ENCODE assay signal across 9 cellular contexts in the genomic region with DNA sequence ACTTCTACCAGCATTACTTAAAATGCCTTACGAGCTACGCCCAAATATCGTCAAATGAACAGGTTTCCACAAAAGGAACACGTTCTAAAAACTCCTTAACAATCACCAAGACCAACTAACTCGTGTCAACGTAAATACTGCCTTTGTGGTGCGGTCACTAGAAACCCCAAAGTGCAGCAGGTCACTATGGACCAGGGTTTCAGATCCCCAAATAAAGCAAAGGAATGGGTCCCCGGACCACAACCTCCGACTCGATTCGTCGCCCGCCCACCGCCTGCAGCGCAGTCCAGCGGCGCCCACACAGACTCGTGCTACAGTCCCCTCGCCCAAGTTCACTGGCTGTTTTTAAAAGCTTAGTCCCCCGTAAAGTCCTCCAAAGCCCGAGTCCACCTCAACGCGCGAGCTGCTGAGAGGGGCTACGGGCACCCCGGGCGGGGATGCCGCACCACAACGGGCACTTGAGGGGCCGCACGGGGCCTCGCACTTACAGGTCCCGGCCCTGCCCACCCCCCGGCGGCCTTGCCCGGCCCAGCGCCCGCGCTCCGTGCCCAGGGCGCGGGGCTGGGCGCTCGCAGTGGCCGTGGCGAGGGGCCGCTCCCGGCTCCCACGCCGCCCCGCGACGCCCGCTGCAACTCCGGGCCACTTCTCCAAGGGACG. TPM values are rescaled to one million over a fixed set of nuclear protein-coding genes. Genes with fewer than 3 reads are reported as not detected.
A peak's percentile ranks its signal among the peaks of the same experiment; 100 is the strongest.
DNase-seq lines count a peak whose midpoint lies in the region; ATAC-seq and TF ChIP-seq lines count a peak whose summit lies in the region.
"Had no signal": no experiment of that assay in that cellular context is flagged by ENCODE, and none has a peak within 500 bp of the region (broad histone marks: within the 10 kb centered on the region; RNA-seq: fewer than 3 reads in every experiment).

No MANE protein-coding gene starts in this region.

- ATAC-seq in WTC11 (peak; percentile 4), GM18868 (IDR thresholded peaks at IDR 0.05; ENCODE audit: unreplicated experiment) (no peak)

- H3K4me1 Mint-ChIP-seq in WTC11 = peaks cover 48% of the 10 kb centered on the region

- no peaks in the 10 kb centered on the region for H3K36me3 Mint-ChIP-seq in WTC11

- H3K9me3 Mint-ChIP-seq in WTC11 = no peaks in the 10 kb centered on the region

- DNase-seq in NCI-H2196 (lab: John Stamatoyannopoulos, UW; ENCODE audit: unreplicated experiment) = peak; percentile 47
- DNase-seq in NCI-H2196 treated with DMSO at 0.1 percent for 48 hours (lab: John Stamatoyannopoulos, UW; ENCODE audit: unreplicated experiment) = no peak
- DNase-seq in WTC11 (ENCODE audit: low spot score) = peak; percentile 42
- DNase-seq in head of caudate nucleus = peak in 26 of 42 donors; percentile 22 to 76 (median 48)
- DNase-seq in pons (ENCODE audit: low spot score) = peak; percentile 59
- no peak for DNase-seq in activated effector memory CD4-positive, alpha-beta T cell treated with Interleukin-2 at 50 U/mL for 16 hours
- no peak for DNase-seq in NCI-H526 (lab: John Stamatoyannopoulos, UW)
- DNase-seq: DND-41 had no signal

- CTCF ChIA-PET in WTC11 (lab: Charles Lee) = interaction anchor here (0.9 kb wide), 1 partner anchor 41 kb away, joined by 3 read pairs; no protein-coding TSS in a partner anchor

- POLR2A ChIA-PET in WTC11 (lab: Charles Lee) = interaction anchor here (1.6 kb wide), 1 partner anchor 34 kb away, joined by 6 read pairs; no protein-coding TSS in a partner anchor

- TF ChIP-seq CTCF in WTC11 (IDR thresholded peaks at IDR 0.05) = no peak

- H3K4me3 Mint-ChIP-seq in WTC11 = peak overlapping the region; percentile 91

- H3K27me3 Mint-ChIP-seq in WTC11 (ENCODE audit: low read depth) = peaks cover 29% of the 10 kb centered on the region

- no peak overlapping the region; the same call in 1 of the 2 replicates for H3K27ac Mint-ChIP-seq in WTC11

- intact Hi-C loops in head of caudate nucleus (cut with DNase I) = no loop called here

TF ChIP-seq in WTC11, 78 proteins besides CTCF, POLR2A, EP300 and RAD21:
- 0 out of 2 replicates have a peak, but pooled peaks have one; percentile 27 for TF ChIP-seq ZNF423 (CRISPR knock-in tag; IDR thresholded peaks at IDR 0.05)
- peak; percentile 45; the same call in 1 of the 2 replicates for TF ChIP-seq FOXK1 (CRISPR knock-in tag; IDR thresholded peaks at IDR 0.05)
- no peak for TF ChIP-seq NR2C2 (CRISPR knock-in tag; IDR thresholded peaks at IDR 0.05)
- peak; percentile 50; the same call in 1 of the 2 replicates for TF ChIP-seq MYBL2 (CRISPR knock-in tag; IDR thresholded peaks at IDR 0.05)
- TF ChIP-seq NFATC4 (CRISPR knock-in tag; IDR thresholded peaks at IDR 0.05) = no peak
- TF ChIP-seq, protein P1, sequence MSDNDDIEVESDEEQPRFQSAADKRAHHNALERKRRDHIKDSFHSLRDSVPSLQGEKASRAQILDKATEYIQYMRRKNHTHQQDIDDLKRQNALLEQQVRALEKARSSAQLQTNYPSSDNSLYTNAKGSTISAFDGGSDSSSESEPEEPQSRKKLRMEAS (CRISPR knock-in tag; IDR thresholded peaks at IDR 0.05) = 0 out of 2 replicates have a peak, but pooled peaks have one; percentile 35
- peak; percentile 89 for TF ChIP-seq ZNF121 (CRISPR knock-in tag; IDR thresholded peaks at IDR 0.05)
- TF ChIP-seq, protein P2, sequence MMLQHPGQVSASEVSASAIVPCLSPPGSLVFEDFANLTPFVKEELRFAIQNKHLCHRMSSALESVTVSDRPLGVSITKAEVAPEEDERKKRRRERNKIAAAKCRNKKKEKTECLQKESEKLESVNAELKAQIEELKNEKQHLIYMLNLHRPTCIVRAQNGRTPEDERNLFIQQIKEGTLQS (CRISPR knock-in tag; conservative IDR thresholded peaks at IDR 0.05) = no peak
- TF ChIP-seq KAT7 (CRISPR knock-in tag; IDR thresholded peaks at IDR 0.05; ENCODE audit: borderline replicate concordance) = 0 out of 2 replicates have a peak, but pooled peaks have one; percentile 89
- TF ChIP-seq FOXP1 (CRISPR knock-in tag; IDR thresholded peaks at IDR 0.05; ENCODE audit: borderline replicate concordance) = peak; percentile 60; the same call in 1 of the 2 replicates
- TF ChIP-seq, protein P3, sequence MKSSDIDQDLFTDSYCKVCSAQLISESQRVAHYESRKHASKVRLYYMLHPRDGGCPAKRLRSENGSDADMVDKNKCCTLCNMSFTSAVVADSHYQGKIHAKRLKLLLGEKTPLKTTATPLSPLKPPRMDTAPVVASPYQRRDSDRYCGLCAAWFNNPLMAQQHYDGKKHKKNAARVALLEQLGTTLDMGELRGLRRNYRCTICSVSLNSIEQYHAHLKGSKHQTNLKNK (CRISPR knock-in tag; IDR thresholded peaks at IDR 0.05) = no peak
- TF ChIP-seq, protein P4, sequence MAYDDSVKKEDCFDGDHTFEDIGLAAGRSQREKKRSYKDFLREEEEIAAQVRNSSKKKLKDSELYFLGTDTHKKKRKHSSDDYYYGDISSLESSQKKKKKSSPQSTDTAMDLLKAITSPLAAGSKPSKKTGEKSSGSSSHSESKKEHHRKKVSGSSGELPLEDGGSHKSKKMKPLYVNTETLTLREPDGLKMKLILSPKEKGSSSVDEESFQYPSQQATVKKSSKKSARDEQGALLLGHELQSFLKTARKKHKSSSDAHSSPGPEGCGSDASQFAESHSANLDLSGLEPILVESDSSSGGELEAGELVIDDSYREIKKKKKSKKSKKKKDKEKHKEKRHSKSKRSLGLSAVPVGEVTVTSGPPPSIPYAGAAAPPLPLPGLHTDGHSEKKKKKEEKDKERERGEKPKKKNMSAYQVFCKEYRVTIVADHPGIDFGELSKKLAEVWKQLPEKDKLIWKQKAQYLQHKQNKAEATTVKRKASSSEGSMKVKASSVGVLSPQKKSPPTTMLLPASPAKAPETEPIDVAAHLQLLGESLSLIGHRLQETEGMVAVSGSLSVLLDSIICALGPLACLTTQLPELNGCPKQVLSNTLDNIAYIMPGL (CRISPR knock-in tag; IDR thresholded peaks at IDR 0.05) = 0 out of 2 replicates have a peak, but pooled peaks have one; percentile 20
- TF ChIP-seq, protein P5, sequence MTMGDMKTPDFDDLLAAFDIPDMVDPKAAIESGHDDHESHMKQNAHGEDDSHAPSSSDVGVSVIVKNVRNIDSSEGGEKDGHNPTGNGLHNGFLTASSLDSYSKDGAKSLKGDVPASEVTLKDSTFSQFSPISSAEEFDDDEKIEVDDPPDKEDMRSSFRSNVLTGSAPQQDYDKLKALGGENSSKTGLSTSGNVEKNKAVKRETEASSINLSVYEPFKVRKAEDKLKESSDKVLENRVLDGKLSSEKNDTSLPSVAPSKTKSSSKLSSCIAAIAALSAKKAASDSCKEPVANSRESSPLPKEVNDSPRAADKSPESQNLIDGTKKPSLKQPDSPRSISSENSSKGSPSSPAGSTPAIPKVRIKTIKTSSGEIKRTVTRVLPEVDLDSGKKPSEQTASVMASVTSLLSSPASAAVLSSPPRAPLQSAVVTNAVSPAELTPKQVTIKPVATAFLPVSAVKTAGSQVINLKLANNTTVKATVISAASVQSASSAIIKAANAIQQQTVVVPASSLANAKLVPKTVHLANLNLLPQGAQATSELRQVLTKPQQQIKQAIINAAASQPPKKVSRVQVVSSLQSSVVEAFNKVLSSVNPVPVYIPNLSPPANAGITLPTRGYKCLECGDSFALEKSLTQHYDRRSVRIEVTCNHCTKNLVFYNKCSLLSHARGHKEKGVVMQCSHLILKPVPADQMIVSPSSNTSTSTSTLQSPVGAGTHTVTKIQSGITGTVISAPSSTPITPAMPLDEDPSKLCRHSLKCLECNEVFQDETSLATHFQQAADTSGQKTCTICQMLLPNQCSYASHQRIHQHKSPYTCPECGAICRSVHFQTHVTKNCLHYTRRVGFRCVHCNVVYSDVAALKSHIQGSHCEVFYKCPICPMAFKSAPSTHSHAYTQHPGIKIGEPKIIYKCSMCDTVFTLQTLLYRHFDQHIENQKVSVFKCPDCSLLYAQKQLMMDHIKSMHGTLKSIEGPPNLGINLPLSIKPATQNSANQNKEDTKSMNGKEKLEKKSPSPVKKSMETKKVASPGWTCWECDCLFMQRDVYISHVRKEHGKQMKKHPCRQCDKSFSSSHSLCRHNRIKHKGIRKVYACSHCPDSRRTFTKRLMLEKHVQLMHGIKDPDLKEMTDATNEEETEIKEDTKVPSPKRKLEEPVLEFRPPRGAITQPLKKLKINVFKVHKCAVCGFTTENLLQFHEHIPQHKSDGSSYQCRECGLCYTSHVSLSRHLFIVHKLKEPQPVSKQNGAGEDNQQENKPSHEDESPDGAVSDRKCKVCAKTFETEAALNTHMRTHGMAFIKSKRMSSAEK (CRISPR knock-in tag; IDR thresholded peaks at IDR 0.05; ENCODE audit: borderline replicate concordance) = no peak
- TF ChIP-seq SP1 (CRISPR knock-in tag; conservative IDR thresholded peaks at IDR 0.05) = peak; percentile 38
- TF ChIP-seq CREM (CRISPR knock-in tag; IDR thresholded peaks at IDR 0.05) = 0 out of 2 replicates have a peak, but pooled peaks have one; percentile 60

RNA-seq across cellular contexts. Expression of a gene that starts 1.1 kb away (rescaled TPM):
- total RNA-seq in WTC11 (2021) = 7.1 to 12.5 TPM (median 7.4 TPM) in 3 replicates

Comparison
In these comparisons a context has a peak if more than half of its experiments do, and no peak if none do; other contexts are left out.
1. DNase-seq: peak in NCI-H2196 (single experiment), WTC11 (single experiment), head of caudate nucleus (26 of 42) and pons (single experiment); none in NCI-H2196 treated with DMSO at 0.1 percent for 48 hours (single experiment), activated effector memory CD4-positive, alpha-beta T cell treated with Interleukin-2 at 50 U/mL for 16 hours (single experiment) and NCI-H526 (0 of 2).